8 cellular contexts compared by ENCODE assay signal in genomic region chr6:35259946-35260626, GRCh38. TPM values are rescaled to one million over a fixed set of nuclear protein-coding genes. Genes with fewer than 3 reads are reported as not detected.
DNase-seq lines count a peak whose midpoint lies in the region; ATAC-seq and TF ChIP-seq lines count a peak whose summit lies in the region.

No MANE protein-coding gene starts in this region.

- TF ChIP-seq CTCF in PC-9 (conservative IDR thresholded peaks at IDR 0.05) (no peak), foreskin fibroblast (IDR thresholded peaks at IDR 0.05; ENCODE audit: low read depth, low read length) (no peak), neutrophil (IDR thresholded peaks at IDR 0.05) (no peak)

- intact Hi-C loops in PC-9 (cut with micrococcal nuclease; ENCODE audit: unreplicated experiment): no loop called here
- intact Hi-C loops in activated T-helper 2 cell treated with anti-CD3 and anti-CD28 coated beads, Interferon-gamma antibody, Interleukin-2, Interleukin-4, amounts not matched to agents 10 μg/mL and 5 μg/mL and 100 μg/mL, durations not matched to agents 14 hours and 24 hours and 36 hours (cut with micrococcal nuclease): loop anchor here (2.0 kb wide), 1 partner anchor 43 kb away; no protein-coding TSS in a partner anchor

- peaks cover 16% of the 10 kb centered on the region; the same call in 1 of the 2 replicates for H3K4me1 ChIP-seq in PC-9 (replicated peaks; ENCODE audit: insufficient read depth)
- H3K4me1 ChIP-seq in neutrophil (ENCODE audit: control insufficient read depth in 1 of 2, insufficient read depth in 1 of 2, low read depth in 1 of 2, low read length in 1 of 2): peaks cover 27 to 32% of the 10 kb centered on the region in 2 experiments

- CTCF ChIA-PET in PC-9 (lab: Charles Lee): interaction anchor here (1.0 kb wide), 1 partner anchor 120 kb away, joined by 3 read pairs; no protein-coding TSS in a partner anchor

- peaks cover 20% of the 10 kb centered on the region for H3F3A ChIP-seq in PC-9 (ENCODE audit: insufficient read depth, low read depth)

- peak overlapping the region; percentile 96 for H3K4me2 ChIP-seq in PC-9

- H3K4me1 Mint-ChIP-seq in activated T-helper 2 cell treated with anti-CD3 and anti-CD28 coated beads, Interferon-gamma antibody, Interleukin-2, Interleukin-4, amounts not matched to agents 10 μg/mL and 5 μg/mL and 100 μg/mL, durations not matched to agents 14 hours and 24 hours and 36 hours (ENCODE audit: low read depth): peaks cover 35% of the 10 kb centered on the region

- H3K4me3 ChIP-seq in PC-9 (peak overlapping the region; percentile 92), foreskin fibroblast (ENCODE audit: low read depth in 1 of 2, low read length in 2 of 2) (peak overlapping the region; percentile 70 to 96), neutrophil (ENCODE audit: low read depth in 1 of 2, low read length in 1 of 2) (peak overlapping the region; percentile 87 to 96)

- peak overlapping the region; percentile 89 for H3K27ac Mint-ChIP-seq in activated T-helper 2 cell treated with anti-CD3 and anti-CD28 coated beads, Interferon-gamma antibody, Interleukin-2, Interleukin-4, amounts not matched to agents 10 μg/mL and 5 μg/mL and 100 μg/mL, durations not matched to agents 14 hours and 24 hours and 36 hours

- peak overlapping the region; percentile 99 for H2AFZ ChIP-seq in PC-9

- DNase-seq in ACHN (peak; percentile 47), PC-9 (peak; percentile 52 to 69), foreskin fibroblast (peak in 1 of 2 donors; percentile 66), substantia nigra (lab: John Stamatoyannopoulos, UW) (peak in 34 of 49 donors; percentile 35 to 91 (median 60))
- peak; percentile 55 for DNase-seq in activated T-helper 2 cell treated with anti-CD3 and anti-CD28 coated beads, Interferon-gamma antibody, Interleukin-2, Interleukin-4, amounts not matched to agents 10 μg/mL and 5 μg/mL and 100 μg/mL, durations not matched to agents 14 hours and 24 hours and 36 hours (ENCODE audit: low spot score)

- H3K36me3 ChIP-seq in PC-9 (ENCODE audit: low read depth) (no peaks in the 10 kb centered on the region), neutrophil (no peaks in the 10 kb centered on the region)

- peak overlapping the region; percentile 88 for H3K4me3 Mint-ChIP-seq in activated T-helper 2 cell treated with anti-CD3 and anti-CD28 coated beads, Interferon-gamma antibody, Interleukin-2, Interleukin-4, amounts not matched to agents 10 μg/mL and 5 μg/mL and 100 μg/mL, durations not matched to agents 14 hours and 24 hours and 36 hours (ENCODE audit: low read depth)

- H3K27ac ChIP-seq in PC-9 (peak overlapping the region; percentile 92), neutrophil (peak overlapping the region; percentile 85), substantia nigra (ENCODE audit: low read depth, low read length, poor library complexity, severe bottlenecking) (peak overlapping the region; percentile 87)

- no peaks in the 10 kb centered on the region for H3K27me3 ChIP-seq in PC-9 (ENCODE audit: insufficient read depth, low read depth)
- no peaks in the 10 kb centered on the region for H3K27me3 ChIP-seq in neutrophil

- TSS peak; percentile 58 for BruUV-seq in PC-9 (replicated peaks; lab: Mats Ljungman, UMichigan)

- H3K36me3 Mint-ChIP-seq in activated T-helper 2 cell treated with anti-CD3 and anti-CD28 coated beads, Interferon-gamma antibody, Interleukin-2, Interleukin-4, amounts not matched to agents 10 μg/mL and 5 μg/mL and 100 μg/mL, durations not matched to agents 14 hours and 24 hours and 36 hours (ENCODE audit: low read depth): no peaks in the 10 kb centered on the region

- POLR2A ChIA-PET in PC-9 (lab: Charles Lee; ENCODE audit: unreplicated experiment): interaction anchor here (0.6 to 0.7 kb wide), 2 partner anchors 234 to 603 kb away, joined by 4 to 6 read pairs; no protein-coding TSS in a partner anchor

- ATAC-seq in GM18870 (IDR thresholded peaks at IDR 0.05; ENCODE audit: unreplicated experiment) (peak; percentile 10), HG03280 (IDR thresholded peaks at IDR 0.05; ENCODE audit: unreplicated experiment) (peak; percentile 38)

- no peaks in the 10 kb centered on the region for H3K9me3 Mint-ChIP-seq in activated T-helper 2 cell treated with anti-CD3 and anti-CD28 coated beads, Interferon-gamma antibody, Interleukin-2, Interleukin-4, amounts not matched to agents 10 μg/mL and 5 μg/mL and 100 μg/mL, durations not matched to agents 14 hours and 24 hours and 36 hours

- no peaks in the 10 kb centered on the region for H3K9me2 ChIP-seq in PC-9 (ENCODE audit: insufficient read depth)

- in situ Hi-C loops in ACHN (cut with HindIII; ENCODE audit: low pct_ligation_motif_present, low pct_unique_long_range_greater_than_20kb, low sequenced_read_pairs): no loop called here

- no peaks in the 10 kb centered on the region for H3K9me3 ChIP-seq in PC-9 (ENCODE audit: insufficient read depth, low read depth)
- H3K9me3 ChIP-seq in neutrophil: no peaks in the 10 kb centered on the region

- peaks cover 31% of the 10 kb centered on the region for H3K79me2 ChIP-seq in PC-9 (ENCODE audit: low read depth)

- H3K27me3 Mint-ChIP-seq in activated T-helper 2 cell treated with anti-CD3 and anti-CD28 coated beads, Interferon-gamma antibody, Interleukin-2, Interleukin-4, amounts not matched to agents 10 μg/mL and 5 μg/mL and 100 μg/mL, durations not matched to agents 14 hours and 24 hours and 36 hours (ENCODE audit: low read depth): no peaks in the 10 kb centered on the region

- H4K20me1 ChIP-seq in PC-9 (ENCODE audit: insufficient read depth): no peaks in the 10 kb centered on the region

RNA-seq across cellular contexts. Expression of gene ZNF76, which starts 0.6 kb away (rescaled TPM):
- 38.8 and 39.9 TPM in 2 replicates for total RNA-seq in PC-9 (2021)
- 37.5 and 39.8 TPM in 2 replicates for total RNA-seq in activated T-helper 2 cell treated with anti-CD3 and anti-CD28 coated beads, Interferon-gamma antibody, Interleukin-2, Interleukin-4, amounts not matched to agents 10 μg/mL and 5 μg/mL and 100 μg/mL, durations not matched to agents 14 hours and 24 hours and 36 hours

RNA-seq across cellular contexts. Expression of gene DEF6, which starts 37.5 kb away (rescaled TPM):
- 19.6 and 27.0 TPM in 2 replicates for total RNA-seq in PC-9 (2021)
- total RNA-seq in activated T-helper 2 cell treated with anti-CD3 and anti-CD28 coated beads, Interferon-gamma antibody, Interleukin-2, Interleukin-4, amounts not matched to agents 10 μg/mL and 5 μg/mL and 100 μg/mL, durations not matched to agents 14 hours and 24 hours and 36 hours: 120 and 121 TPM in 2 replicates

RNA-seq across cellular contexts. Expression of gene SCUBE3, which starts 46.3 kb away (rescaled TPM):
- 0.10 and 0.17 TPM in 2 replicates for total RNA-seq in PC-9 (2021)
- not detected in 2 replicates for total RNA-seq in activated T-helper 2 cell treated with anti-CD3 and anti-CD28 coated beads, Interferon-gamma antibody, Interleukin-2, Interleukin-4, amounts not matched to agents 10 μg/mL and 5 μg/mL and 100 μg/mL, durations not matched to agents 14 hours and 24 hours and 36 hours
